ENCODE assay signal across 9 cellular contexts in genomic region chr16:18803569-18804462, GRCh38. TPM values are rescaled to one million over a fixed set of nuclear protein-coding genes. Genes with fewer than 3 reads are reported as not detected.
DNase-seq lines count a peak whose midpoint lies in the region; ATAC-seq and TF ChIP-seq lines count a peak whose summit lies in the region.
"Had no signal": no experiment of that assay in that cellular context is flagged by ENCODE, and none has a peak within 500 bp of the region (broad histone marks: within the 10 kb centered on the region; RNA-seq: fewer than 3 reads in every experiment).

No MANE protein-coding gene starts in this region.

- CTCF ChIA-PET in CD4-positive, alpha-beta memory T cell (lab: Charles Lee; ENCODE audit: partially characterized antibody) = interaction anchor here (0.7 to 6.6 kb wide), 7 partner anchors 14 to 165 kb away, joined by 3 to 111 read pairs (median 4); partner anchors contain the start of gene RPS15A

- no peak for TF ChIP-seq EP300 in Ishikawa (IDR thresholded peaks at IDR 0.05; ENCODE audit: borderline replicate concordance)

- H3K27ac ChIP-seq in CD4-positive, alpha-beta memory T cell (ENCODE audit: low read depth, low read length) = no peak overlapping the region

- POLR2A ChIA-PET in CD4-positive, alpha-beta memory T cell (lab: Charles Lee; ENCODE audit: partially characterized antibody) = interaction anchor here (1.2 to 6.4 kb wide), 4 partner anchors 13 to 122 kb away, joined by 4 to 176 read pairs (median 14); partner anchors contain the start of genes RPS15A and SMG1

- H3K4me3 Mint-ChIP-seq in CD4-positive, alpha-beta memory T cell = peak overlapping the region in 4 of 8 donors; percentile 10 to 57 (median 36)
- peak overlapping the region in 2 of 8 donors; percentile 47 to 53 for H3K4me3 Mint-ChIP-seq in naive B cell

- DNase-seq in CD4-positive, alpha-beta memory T cell = no peak
- DNase-seq in astrocyte of the hippocampus (ENCODE audit: low read depth, low spot score) = peak; percentile 39
- DNase-seq in naive B cell = no peak
- DNase-seq in activated CD4-positive, CD25-positive, alpha-beta regulatory T cell treated with anti-CD3 and anti-CD28 coated beads, Interleukin-2, amount 50 U/mL, for 72 hours = no peak
- DNase-seq: NCI-H2029 had no signal

- H3K9me3 ChIP-seq in CD4-positive, alpha-beta memory T cell (ENCODE audit: control insufficient read depth in 1 of 2, low read length in 2 of 2) = no peaks in the 10 kb centered on the region

- no peaks in the 10 kb centered on the region for H3K27me3 Mint-ChIP-seq in CD4-positive, alpha-beta memory T cell
- H3K27me3 Mint-ChIP-seq in naive B cell = no peaks in the 10 kb centered on the region

- H3K4me1 Mint-ChIP-seq in CD4-positive, alpha-beta memory T cell = peaks cover 20 to 54% (median 39%) of the 10 kb centered on the region in 4 donors
- H3K4me1 Mint-ChIP-seq in naive B cell = peaks cover 27 to 44% (median 27%) of the 10 kb centered on the region in 3 donors

- H3K36me3 ChIP-seq in CD4-positive, alpha-beta memory T cell (ENCODE audit: insufficient read depth, low read length) = peaks cover 15% of the 10 kb centered on the region

- no peak for ATAC-seq in naive B cell (ENCODE audit: low read depth in 2 of 2)
- ATAC-seq in GM18870 (IDR thresholded peaks at IDR 0.05; ENCODE audit: unreplicated experiment) = no peak
- no peak for ATAC-seq in HG02973 (IDR thresholded peaks at IDR 0.05; ENCODE audit: unreplicated experiment)
- no peak for ATAC-seq in HG02981 (IDR thresholded peaks at IDR 0.05; ENCODE audit: unreplicated experiment)

- TF ChIP-seq RAD21 in Ishikawa (IDR thresholded peaks at IDR 0.05; ENCODE audit: low read depth) = no peak

- H3K4me1 ChIP-seq in CD4-positive, alpha-beta memory T cell (ENCODE audit: insufficient read depth, low read length) = peaks cover 41% of the 10 kb centered on the region

- H3K4me3 ChIP-seq in CD4-positive, alpha-beta memory T cell (ENCODE audit: low read length in 2 of 2) = no peak overlapping the region

- peaks cover 0 to 6% (median 0%) of the 10 kb centered on the region in 8 donors for H3K9me3 Mint-ChIP-seq in CD4-positive, alpha-beta memory T cell
- H3K9me3 Mint-ChIP-seq in naive B cell = no peaks in the 10 kb centered on the region

- H3K27ac Mint-ChIP-seq in CD4-positive, alpha-beta memory T cell = peak overlapping the region; percentile 4 to 90 (median 53)
- peak overlapping the region; percentile 4 to 86 (median 25) for H3K27ac Mint-ChIP-seq in naive B cell

- intact Hi-C loops in CD4-positive, alpha-beta memory T cell (cut with micrococcal nuclease) = no loop called here

- no peaks in the 10 kb centered on the region for H3K27me3 ChIP-seq in CD4-positive, alpha-beta memory T cell (ENCODE audit: insufficient read depth, low read length)

- peaks cover 6 to 32% of the 10 kb centered on the region in 2 donors for H3K36me3 Mint-ChIP-seq in CD4-positive, alpha-beta memory T cell
- peaks cover 6 to 13% of the 10 kb centered on the region in 2 donors for H3K36me3 Mint-ChIP-seq in naive B cell

TF ChIP-seq in Ishikawa, 13 proteins besides CTCF, POLR2A, EP300 and RAD21:
- TF ChIP-seq TAF1 (IDR thresholded peaks at IDR 0.05; ENCODE audit: low read depth) (no peak), FOXM1 (IDR thresholded peaks at IDR 0.05; ENCODE audit: borderline replicate concordance, low read depth) (peak; percentile 79; the same call in 1 of the 2 replicates), CEBPB (IDR thresholded peaks at IDR 0.05) (no peak)

RNA-seq across cellular contexts. Expression of gene ARL6IP1, which starts 2.5 kb away (rescaled TPM):
- total RNA-seq in CD4-positive, alpha-beta memory T cell = 100 to 1,000 TPM; 105 to 106 TPM
- polyA plus RNA-seq in CD4-positive, alpha-beta memory T cell = 100 to 1,000 TPM; 188 to 306 TPM
- 100 to 1,000 TPM; 182 to 283 (median 211) TPM for polyA plus RNA-seq in naive B cell (ENCODE audit: low read depth in 6 of 6)

RNA-seq across cellular contexts. Expression of gene RPS15A, which starts 13.7 kb away (rescaled TPM):
- 1,000 to 10,000 TPM; 3,088 to 3,151 TPM for total RNA-seq in CD4-positive, alpha-beta memory T cell
- 1,000 to 10,000 TPM; 2,383 to 3,794 TPM for polyA plus RNA-seq in CD4-positive, alpha-beta memory T cell
- polyA plus RNA-seq in naive B cell (ENCODE audit: low read depth in 6 of 6) = 1,000 to 10,000 TPM; 1,634 to 3,499 (median 2,919) TPM
